In genomic region chr2:10447300-10448207, GRCh38 we compare ENCODE assay signal across 1 cellular context.
A peak's percentile ranks its signal among the peaks of the same experiment; 100 is the strongest.
TF ChIP-seq lines count a peak whose summit lies in the region.

No MANE protein-coding gene starts in this region.

TF ChIP-seq in HepG2, 621 proteins besides CTCF, POLR2A, EP300 and RAD21 (continued from another document and continues in another):
- TF ChIP-seq, protein P1, sequence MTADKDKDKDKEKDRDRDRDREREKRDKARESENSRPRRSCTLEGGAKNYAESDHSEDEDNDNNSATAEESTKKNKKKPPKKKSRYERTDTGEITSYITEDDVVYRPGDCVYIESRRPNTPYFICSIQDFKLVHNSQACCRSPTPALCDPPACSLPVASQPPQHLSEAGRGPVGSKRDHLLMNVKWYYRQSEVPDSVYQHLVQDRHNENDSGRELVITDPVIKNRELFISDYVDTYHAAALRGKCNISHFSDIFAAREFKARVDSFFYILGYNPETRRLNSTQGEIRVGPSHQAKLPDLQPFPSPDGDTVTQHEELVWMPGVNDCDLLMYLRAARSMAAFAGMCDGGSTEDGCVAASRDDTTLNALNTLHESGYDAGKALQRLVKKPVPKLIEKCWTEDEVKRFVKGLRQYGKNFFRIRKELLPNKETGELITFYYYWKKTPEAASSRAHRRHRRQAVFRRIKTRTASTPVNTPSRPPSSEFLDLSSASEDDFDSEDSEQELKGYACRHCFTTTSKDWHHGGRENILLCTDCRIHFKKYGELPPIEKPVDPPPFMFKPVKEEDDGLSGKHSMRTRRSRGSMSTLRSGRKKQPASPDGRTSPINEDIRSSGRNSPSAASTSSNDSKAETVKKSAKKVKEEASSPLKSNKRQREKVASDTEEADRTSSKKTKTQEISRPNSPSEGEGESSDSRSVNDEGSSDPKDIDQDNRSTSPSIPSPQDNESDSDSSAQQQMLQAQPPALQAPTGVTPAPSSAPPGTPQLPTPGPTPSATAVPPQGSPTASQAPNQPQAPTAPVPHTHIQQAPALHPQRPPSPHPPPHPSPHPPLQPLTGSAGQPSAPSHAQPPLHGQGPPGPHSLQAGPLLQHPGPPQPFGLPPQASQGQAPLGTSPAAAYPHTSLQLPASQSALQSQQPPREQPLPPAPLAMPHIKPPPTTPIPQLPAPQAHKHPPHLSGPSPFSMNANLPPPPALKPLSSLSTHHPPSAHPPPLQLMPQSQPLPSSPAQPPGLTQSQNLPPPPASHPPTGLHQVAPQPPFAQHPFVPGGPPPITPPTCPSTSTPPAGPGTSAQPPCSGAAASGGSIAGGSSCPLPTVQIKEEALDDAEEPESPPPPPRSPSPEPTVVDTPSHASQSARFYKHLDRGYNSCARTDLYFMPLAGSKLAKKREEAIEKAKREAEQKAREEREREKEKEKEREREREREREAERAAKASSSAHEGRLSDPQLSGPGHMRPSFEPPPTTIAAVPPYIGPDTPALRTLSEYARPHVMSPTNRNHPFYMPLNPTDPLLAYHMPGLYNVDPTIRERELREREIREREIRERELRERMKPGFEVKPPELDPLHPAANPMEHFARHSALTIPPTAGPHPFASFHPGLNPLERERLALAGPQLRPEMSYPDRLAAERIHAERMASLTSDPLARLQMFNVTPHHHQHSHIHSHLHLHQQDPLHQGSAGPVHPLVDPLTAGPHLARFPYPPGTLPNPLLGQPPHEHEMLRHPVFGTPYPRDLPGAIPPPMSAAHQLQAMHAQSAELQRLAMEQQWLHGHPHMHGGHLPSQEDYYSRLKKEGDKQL (CRISPR knock-in tag; IDR thresholded peaks at IDR 0.05; ENCODE audit: low read depth) = no peak
- TF ChIP-seq MYC (CRISPR knock-in tag; IDR thresholded peaks at IDR 0.05; ENCODE audit: borderline replicate concordance) (peak; percentile 95), ZNF446 (CRISPR knock-in tag; IDR thresholded peaks at IDR 0.05) (peak; percentile 99), SMYD3 (CRISPR knock-in tag; IDR thresholded peaks at IDR 0.05) (peak; percentile 67), PRMT3 (CRISPR knock-in tag; IDR thresholded peaks at IDR 0.05; ENCODE audit: borderline replicate concordance, low read depth) (peak; percentile 75), ZFP36L1 (CRISPR knock-in tag; IDR thresholded peaks at IDR 0.05) (peak; percentile 91), BORCS8-MEF2B (CRISPR knock-in tag; IDR thresholded peaks at IDR 0.05) (peak; percentile 98), UBTF (CRISPR knock-in tag; IDR thresholded peaks at IDR 0.05) (peak; percentile 85; the same call in 1 of the 2 replicates), RFXAP (CRISPR knock-in tag; IDR thresholded peaks at IDR 0.05; ENCODE audit: borderline replicate concordance) (peak; percentile 90; the same call in 1 of the 2 replicates), ZNF232 (CRISPR knock-in tag; IDR thresholded peaks at IDR 0.05; ENCODE audit: borderline replicate concordance) (peak; percentile 94), ZNF879 (CRISPR knock-in tag; IDR thresholded peaks at IDR 0.05) (peak; percentile 99), ELF1 (CRISPR knock-in tag; IDR thresholded peaks at IDR 0.05) (no peak), MAZ (IDR thresholded peaks at IDR 0.05; ENCODE audit: borderline replicate concordance, low read depth, low read length) (0 out of 2 replicates have a peak, but pooled peaks have one; percentile 20), MAZ (CRISPR knock-in tag; IDR thresholded peaks at IDR 0.05; ENCODE audit: low read depth) (peak; percentile 94; the same call in 1 of the 2 replicates), ATF6 (CRISPR knock-in tag; conservative IDR thresholded peaks at IDR 0.05) (no peak), ZNF10 (CRISPR knock-in tag; IDR thresholded peaks at IDR 0.05; ENCODE audit: borderline replicate concordance, low read depth) (no peak), RBM22 (optimal IDR thresholded peaks at IDR 0.05; ENCODE audit: low read length) (no peak), IRF9 (CRISPR knock-in tag; IDR thresholded peaks at IDR 0.05; ENCODE audit: borderline replicate concordance) (peak; percentile 95), ZNF484 (CRISPR knock-in tag; IDR thresholded peaks at IDR 0.05; ENCODE audit: borderline replicate concordance, low read depth) (peak; percentile 75; the same call in 1 of the 2 replicates), CBX1 (IDR thresholded peaks at IDR 0.05; ENCODE audit: low read depth) (peak; percentile 20), KLF9 (CRISPR knock-in tag; IDR thresholded peaks at IDR 0.05; ENCODE audit: low read depth) (no peak), ZNF740 (CRISPR knock-in tag; IDR thresholded peaks at IDR 0.05) (peak; percentile 48; the same call in 1 of the 2 replicates), NFIB (CRISPR knock-in tag; IDR thresholded peaks at IDR 0.05; ENCODE audit: borderline replicate concordance) (no peak), HOXA7 (CRISPR knock-in tag; IDR thresholded peaks at IDR 0.05) (no peak), HIVEP1 (CRISPR knock-in tag; IDR thresholded peaks at IDR 0.05) (peak; percentile 81; the same call in 1 of the 2 replicates), FLYWCH1 (CRISPR knock-in tag; IDR thresholded peaks at IDR 0.05) (peak; percentile 92; the same call in 1 of the 2 replicates), IRF1 (CRISPR knock-in tag; IDR thresholded peaks at IDR 0.05; ENCODE audit: low read depth) (0 out of 2 replicates have a peak, but pooled peaks have one; percentile 88), CCAR2 (optimal IDR thresholded peaks at IDR 0.05; ENCODE audit: low read depth, low read length) (no peak), ZBTB42 (CRISPR knock-in tag; IDR thresholded peaks at IDR 0.05) (peak; percentile 94; the same call in 1 of the 2 replicates), ZNF607 (CRISPR knock-in tag; IDR thresholded peaks at IDR 0.05; ENCODE audit: borderline replicate concordance) (peak; percentile 93), KDM3A (CRISPR knock-in tag; IDR thresholded peaks at IDR 0.05; ENCODE audit: low read depth) (no peak), ZNF773 (CRISPR knock-in tag; IDR thresholded peaks at IDR 0.05; ENCODE audit: borderline replicate concordance) (peak; percentile 97), ZFY (CRISPR knock-in tag; IDR thresholded peaks at IDR 0.05) (peak; percentile 97), SRSF4 (IDR thresholded peaks at IDR 0.05; ENCODE audit: low read depth, low read length, poor library complexity, severe bottlenecking) (no peak), ZNF235 (CRISPR knock-in tag; IDR thresholded peaks at IDR 0.05; ENCODE audit: borderline replicate concordance) (peak; percentile 95), ZNF160 (CRISPR knock-in tag; IDR thresholded peaks at IDR 0.05) (peak; percentile 95), SMC3 (IDR thresholded peaks at IDR 0.05; ENCODE audit: low read length) (no peak)
- TF ChIP-seq, protein P2, sequence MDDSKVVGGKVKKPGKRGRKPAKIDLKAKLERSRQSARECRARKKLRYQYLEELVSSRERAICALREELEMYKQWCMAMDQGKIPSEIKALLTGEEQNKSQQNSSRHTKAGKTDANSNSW (CRISPR knock-in tag; IDR thresholded peaks at IDR 0.05; ENCODE audit: borderline replicate concordance) = peak; percentile 94; the same call in 1 of the 2 replicates
- TF ChIP-seq, protein P3, sequence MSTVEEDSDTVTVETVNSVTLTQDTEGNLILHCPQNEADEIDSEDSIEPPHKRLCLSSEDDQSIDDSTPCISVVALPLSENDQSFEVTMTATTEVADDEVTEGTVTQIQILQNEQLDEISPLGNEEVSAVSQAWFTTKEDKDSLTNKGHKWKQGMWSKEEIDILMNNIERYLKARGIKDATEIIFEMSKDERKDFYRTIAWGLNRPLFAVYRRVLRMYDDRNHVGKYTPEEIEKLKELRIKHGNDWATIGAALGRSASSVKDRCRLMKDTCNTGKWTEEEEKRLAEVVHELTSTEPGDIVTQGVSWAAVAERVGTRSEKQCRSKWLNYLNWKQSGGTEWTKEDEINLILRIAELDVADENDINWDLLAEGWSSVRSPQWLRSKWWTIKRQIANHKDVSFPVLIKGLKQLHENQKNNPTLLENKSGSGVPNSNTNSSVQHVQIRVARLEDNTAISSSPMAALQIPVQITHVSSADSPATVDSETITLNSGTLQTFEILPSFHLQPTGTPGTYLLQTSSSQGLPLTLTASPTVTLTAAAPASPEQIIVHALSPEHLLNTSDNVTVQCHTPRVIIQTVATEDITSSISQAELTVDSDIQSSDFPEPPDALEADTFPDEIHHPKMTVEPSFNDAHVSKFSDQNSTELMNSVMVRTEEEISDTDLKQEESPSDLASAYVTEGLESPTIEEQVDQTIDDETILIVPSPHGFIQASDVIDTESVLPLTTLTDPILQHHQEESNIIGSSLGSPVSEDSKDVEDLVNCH (CRISPR knock-in tag; IDR thresholded peaks at IDR 0.05) = no peak; the same call in 1 of the 2 replicates
- TF ChIP-seq, protein P4, sequence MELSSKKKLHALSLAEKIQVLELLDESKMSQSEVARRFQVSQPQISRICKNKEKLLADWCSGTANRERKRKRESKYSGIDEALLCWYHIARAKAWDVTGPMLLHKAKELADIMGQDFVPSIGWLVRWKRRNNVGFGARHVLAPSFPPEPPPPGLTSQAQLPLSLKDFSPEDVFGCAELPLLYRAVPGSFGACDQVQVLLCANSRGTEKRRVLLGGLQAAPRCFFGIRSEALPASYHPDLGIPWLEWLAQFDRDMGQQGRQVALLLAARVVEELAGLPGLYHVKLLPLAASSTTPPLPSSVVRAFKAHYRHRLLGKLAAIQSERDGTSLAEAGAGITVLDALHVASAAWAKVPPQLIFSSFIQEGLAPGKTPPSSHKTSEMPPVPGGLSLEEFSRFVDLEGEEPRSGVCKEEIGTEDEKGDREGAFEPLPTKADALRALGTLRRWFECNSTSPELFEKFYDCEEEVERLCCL (CRISPR knock-in tag; IDR thresholded peaks at IDR 0.05; ENCODE audit: borderline replicate concordance) = no peak
- TF ChIP-seq, protein P5, sequence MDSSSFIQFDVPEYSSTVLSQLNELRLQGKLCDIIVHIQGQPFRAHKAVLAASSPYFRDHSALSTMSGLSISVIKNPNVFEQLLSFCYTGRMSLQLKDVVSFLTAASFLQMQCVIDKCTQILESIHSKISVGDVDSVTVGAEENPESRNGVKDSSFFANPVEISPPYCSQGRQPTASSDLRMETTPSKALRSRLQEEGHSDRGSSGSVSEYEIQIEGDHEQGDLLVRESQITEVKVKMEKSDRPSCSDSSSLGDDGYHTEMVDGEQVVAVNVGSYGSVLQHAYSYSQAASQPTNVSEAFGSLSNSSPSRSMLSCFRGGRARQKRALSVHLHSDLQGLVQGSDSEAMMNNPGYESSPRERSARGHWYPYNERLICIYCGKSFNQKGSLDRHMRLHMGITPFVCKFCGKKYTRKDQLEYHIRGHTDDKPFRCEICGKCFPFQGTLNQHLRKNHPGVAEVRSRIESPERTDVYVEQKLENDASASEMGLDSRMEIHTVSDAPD (CRISPR knock-in tag; IDR thresholded peaks at IDR 0.05) = 0 out of 2 replicates have a peak, but pooled peaks have one; percentile 1
- TF ChIP-seq, protein P6, sequence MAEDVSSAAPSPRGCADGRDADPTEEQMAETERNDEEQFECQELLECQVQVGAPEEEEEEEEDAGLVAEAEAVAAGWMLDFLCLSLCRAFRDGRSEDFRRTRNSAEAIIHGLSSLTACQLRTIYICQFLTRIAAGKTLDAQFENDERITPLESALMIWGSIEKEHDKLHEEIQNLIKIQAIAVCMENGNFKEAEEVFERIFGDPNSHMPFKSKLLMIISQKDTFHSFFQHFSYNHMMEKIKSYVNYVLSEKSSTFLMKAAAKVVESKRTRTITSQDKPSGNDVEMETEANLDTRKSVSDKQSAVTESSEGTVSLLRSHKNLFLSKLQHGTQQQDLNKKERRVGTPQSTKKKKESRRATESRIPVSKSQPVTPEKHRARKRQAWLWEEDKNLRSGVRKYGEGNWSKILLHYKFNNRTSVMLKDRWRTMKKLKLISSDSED (CRISPR knock-in tag; IDR thresholded peaks at IDR 0.05) = peak; percentile 15; the same call in 1 of the 2 replicates
- TF ChIP-seq, protein P7, sequence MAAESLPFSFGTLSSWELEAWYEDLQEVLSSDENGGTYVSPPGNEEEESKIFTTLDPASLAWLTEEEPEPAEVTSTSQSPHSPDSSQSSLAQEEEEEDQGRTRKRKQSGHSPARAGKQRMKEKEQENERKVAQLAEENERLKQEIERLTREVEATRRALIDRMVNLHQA (CRISPR knock-in tag; IDR thresholded peaks at IDR 0.05) = no peak
